13 cellular contexts compared by ENCODE assay signal in the genomic region with DNA sequence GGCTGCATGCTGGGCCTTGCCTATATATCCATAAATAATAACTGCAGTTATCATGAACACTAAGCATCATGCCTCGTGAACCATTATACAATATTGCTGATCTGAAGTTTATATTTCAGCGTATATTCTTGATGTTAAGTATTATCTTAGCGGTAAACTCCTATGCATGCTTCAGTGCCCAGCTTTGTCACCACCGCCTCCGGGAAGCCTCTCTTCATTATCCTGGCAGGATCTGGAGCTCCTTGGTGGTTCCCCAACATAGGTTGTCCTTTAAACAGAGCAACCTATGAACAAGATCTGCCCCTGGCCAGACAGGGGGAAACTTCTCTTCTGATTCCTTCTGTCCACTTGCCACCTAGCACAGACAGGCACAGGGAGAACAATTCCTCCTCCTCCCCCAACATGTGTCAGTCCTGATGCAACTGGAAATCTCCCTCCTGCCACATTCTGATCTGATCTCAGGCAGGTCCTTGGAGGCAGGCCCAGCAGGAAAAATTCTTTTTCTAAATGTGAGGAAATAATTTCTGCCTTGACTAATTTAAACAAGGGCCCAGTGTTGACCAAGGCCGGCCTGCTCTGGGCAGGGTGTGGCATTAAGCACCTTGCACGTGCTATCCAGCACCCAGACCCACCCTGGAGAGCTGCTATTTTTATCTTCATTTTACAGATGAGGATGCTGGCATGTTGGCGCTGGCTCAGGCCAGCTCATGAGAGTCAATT. TPM values are rescaled to one million over a fixed set of nuclear protein-coding genes. Genes with fewer than 3 reads are reported as not detected.
A peak's percentile ranks its signal among the peaks of the same experiment; 100 is the strongest.
DNase-seq lines count a peak whose midpoint lies in the region; ATAC-seq and TF ChIP-seq lines count a peak whose summit lies in the region.
"Had no signal": no experiment of that assay in that cellular context is flagged by ENCODE, and none has a peak within 500 bp of the region (broad histone marks: within the 10 kb centered on the region; RNA-seq: fewer than 3 reads in every experiment).

No MANE protein-coding gene starts in this region.

- no peak overlapping the region for H3K4me3 ChIP-seq in psoas muscle
- no peak overlapping the region for H3K4me3 ChIP-seq in effector memory CD4-positive, alpha-beta T cell (ENCODE audit: insufficient read depth, low read depth, low read length, poor library complexity, severe bottlenecking)
- H3K4me3 ChIP-seq in naive thymus-derived CD4-positive, alpha-beta T cell (ENCODE audit: low read length): no peak overlapping the region
- H3K4me3 ChIP-seq: right lobe of liver had no signal

- no peak overlapping the region for H3K4me3 Mint-ChIP-seq in activated T-helper 1 cell treated with anti-CD3 and anti-CD28 coated beads, Interleukin-12 subunit alpha, Interleukin-12 subunit beta, Interleukin-2, Interleukin-4 antibody, amounts not matched to agents 30 ng/mL and 10 ng/mL and 1 ng/mL, durations not matched to agents 14 hours and 24 hours and 36 hours
- H3K4me3 Mint-ChIP-seq in naive thymus-derived CD4-positive, alpha-beta T cell: no peak overlapping the region
- H3K4me3 Mint-ChIP-seq: activated naive CD4-positive, alpha-beta T cell treated with anti-CD3 and anti-CD28 coated beads for 36 hours had no signal

- H3K4me1 ChIP-seq in psoas muscle: no peaks in the 10 kb centered on the region
- no peaks in the 10 kb centered on the region for H3K4me1 ChIP-seq in effector memory CD4-positive, alpha-beta T cell (ENCODE audit: control insufficient read depth, insufficient read depth, low read length, poor library complexity, severe bottlenecking)
- H3K4me1 ChIP-seq in naive thymus-derived CD4-positive, alpha-beta T cell (ENCODE audit: control insufficient read depth in 2 of 2, insufficient read depth in 2 of 2, low read length in 2 of 2): no peaks in the 10 kb centered on the region
- H3K4me1 ChIP-seq: right lobe of liver had no signal

- in situ Hi-C loops in Caki2 (cut with HindIII; ENCODE audit: low pct_unique_long_range_greater_than_20kb, low sequenced_read_pairs): no loop called here

- no peak for TF ChIP-seq CTCF in psoas muscle (IDR thresholded peaks at IDR 0.05)

- no peaks in the 10 kb centered on the region for H3K36me3 Mint-ChIP-seq in activated T-helper 1 cell treated with anti-CD3 and anti-CD28 coated beads, Interleukin-12 subunit alpha, Interleukin-12 subunit beta, Interleukin-2, Interleukin-4 antibody, amounts not matched to agents 30 ng/mL and 10 ng/mL and 1 ng/mL, durations not matched to agents 14 hours and 24 hours and 36 hours (ENCODE audit: low read depth)
- H3K36me3 Mint-ChIP-seq in naive thymus-derived CD4-positive, alpha-beta T cell: peaks cover 0 to 2% (median 0%) of the 10 kb centered on the region in 5 donors

- intact Hi-C loops in left cardiac atrium (cut with DNase I): no loop called here
- intact Hi-C loops in psoas muscle (cut with DNase I): loop anchor here in 1 of 2 donors (10.0 kb wide), 1 partner anchor 336 kb away; no protein-coding TSS in a partner anchor
- intact Hi-C loops in activated T-helper 1 cell treated with anti-CD3 and anti-CD28 coated beads, Interleukin-12 subunit alpha, Interleukin-12 subunit beta, Interleukin-2, Interleukin-4 antibody, amounts not matched to agents 30 ng/mL and 10 ng/mL and 1 ng/mL, durations not matched to agents 14 hours and 24 hours and 36 hours (cut with micrococcal nuclease): no loop called here
- intact Hi-C loops in naive thymus-derived CD4-positive, alpha-beta T cell (cut with micrococcal nuclease): no loop called here

- ATAC-seq in left cardiac atrium (peak; percentile 20 to 65), psoas muscle (peak in 1 of 4 donors; percentile 46), HG03097 (IDR thresholded peaks at IDR 0.05; ENCODE audit: low FRiP score, unreplicated experiment) (no peak)
- no peak for ATAC-seq in naive thymus-derived CD4-positive, alpha-beta T cell

- H3K27ac ChIP-seq in psoas muscle: peak overlapping the region; percentile 63
- no peak overlapping the region for H3K27ac ChIP-seq in effector memory CD4-positive, alpha-beta T cell (ENCODE audit: insufficient read depth, low read length, poor library complexity, severe bottlenecking)
- H3K27ac ChIP-seq in naive thymus-derived CD4-positive, alpha-beta T cell (ENCODE audit: low read depth, low read length): no peak overlapping the region

- H3K9me3 Mint-ChIP-seq in activated T-helper 1 cell treated with anti-CD3 and anti-CD28 coated beads, Interleukin-12 subunit alpha, Interleukin-12 subunit beta, Interleukin-2, Interleukin-4 antibody, amounts not matched to agents 30 ng/mL and 10 ng/mL and 1 ng/mL, durations not matched to agents 14 hours and 24 hours and 36 hours: no peaks in the 10 kb centered on the region
- H3K9me3 Mint-ChIP-seq in naive thymus-derived CD4-positive, alpha-beta T cell: no peaks in the 10 kb centered on the region
- H3K9me3 Mint-ChIP-seq: activated naive CD4-positive, alpha-beta T cell treated with anti-CD3 and anti-CD28 coated beads for 36 hours had no signal

- CTCF ChIA-PET in naive thymus-derived CD4-positive, alpha-beta T cell (lab: Charles Lee): no interaction called here

- H3K27me3 Mint-ChIP-seq in activated T-helper 1 cell treated with anti-CD3 and anti-CD28 coated beads, Interleukin-12 subunit alpha, Interleukin-12 subunit beta, Interleukin-2, Interleukin-4 antibody, amounts not matched to agents 30 ng/mL and 10 ng/mL and 1 ng/mL, durations not matched to agents 14 hours and 24 hours and 36 hours (ENCODE audit: insufficient read depth): peaks cover 2% of the 10 kb centered on the region
- no peaks in the 10 kb centered on the region for H3K27me3 Mint-ChIP-seq in naive thymus-derived CD4-positive, alpha-beta T cell

- H3K36me3 ChIP-seq in psoas muscle (ENCODE audit: insufficient read depth in 1 of 2, low read depth in 1 of 2): no peaks in the 10 kb centered on the region
- no peaks in the 10 kb centered on the region for H3K36me3 ChIP-seq in effector memory CD4-positive, alpha-beta T cell (ENCODE audit: control insufficient read depth, insufficient read depth, low read length)
- H3K36me3 ChIP-seq in naive thymus-derived CD4-positive, alpha-beta T cell (ENCODE audit: control insufficient read depth in 2 of 3, insufficient read depth in 3 of 3, low read length in 3 of 3): no peaks in the 10 kb centered on the region
- H3K36me3 ChIP-seq: right lobe of liver had no signal

- H3K27ac Mint-ChIP-seq in activated T-helper 1 cell treated with anti-CD3 and anti-CD28 coated beads, Interleukin-12 subunit alpha, Interleukin-12 subunit beta, Interleukin-2, Interleukin-4 antibody, amounts not matched to agents 30 ng/mL and 10 ng/mL and 1 ng/mL, durations not matched to agents 14 hours and 24 hours and 36 hours: no peak overlapping the region
- H3K27ac Mint-ChIP-seq in naive thymus-derived CD4-positive, alpha-beta T cell: no peak overlapping the region
- H3K27ac Mint-ChIP-seq: activated naive CD4-positive, alpha-beta T cell treated with anti-CD3 and anti-CD28 coated beads for 36 hours had no signal

- H3K4me1 Mint-ChIP-seq in activated T-helper 1 cell treated with anti-CD3 and anti-CD28 coated beads, Interleukin-12 subunit alpha, Interleukin-12 subunit beta, Interleukin-2, Interleukin-4 antibody, amounts not matched to agents 30 ng/mL and 10 ng/mL and 1 ng/mL, durations not matched to agents 14 hours and 24 hours and 36 hours (ENCODE audit: low read depth): no peaks in the 10 kb centered on the region
- H3K4me1 Mint-ChIP-seq in naive thymus-derived CD4-positive, alpha-beta T cell: peaks cover 0 to 3% (median 0%) of the 10 kb centered on the region in 7 donors

- POLR2A ChIA-PET in naive thymus-derived CD4-positive, alpha-beta T cell (lab: Charles Lee): no interaction called here

- DNase-seq in Caki2 (ENCODE audit: low read depth): peak; percentile 39
- DNase-seq in astrocyte of the hippocampus (ENCODE audit: low read depth, low spot score): peak; percentile 37
- DNase-seq in left cardiac atrium: no peak
- DNase-seq in psoas muscle: no peak
- no peak for DNase-seq in activated T-helper 1 cell treated with anti-CD3 and anti-CD28 coated beads, Interleukin-12 subunit alpha, Interleukin-12 subunit beta, Interleukin-2, Interleukin-4 antibody, amounts not matched to agents 30 ng/mL and 10 ng/mL and 1 ng/mL, durations not matched to agents 14 hours and 24 hours and 36 hours (ENCODE audit: low spot score)
- no peak for DNase-seq in effector memory CD4-positive, alpha-beta T cell
- no peak for DNase-seq in naive thymus-derived CD4-positive, alpha-beta T cell
- DNase-seq: activated CD4-positive, alpha-beta T cell treated with anti-CD3 and anti-CD28 coated beads for 48 hours; activated naive CD4-positive, alpha-beta T cell treated with anti-CD3 and anti-CD28 coated beads for 36 hours; AML-193; right lobe of liver had no signal

- 79 to 86% (median 81%) methylated on average over 8 of the region's 8 CpGs for WGBS in psoas muscle, 3 donors

- H3K9me3 ChIP-seq in psoas muscle: no peaks in the 10 kb centered on the region
- H3K9me3 ChIP-seq in effector memory CD4-positive, alpha-beta T cell (ENCODE audit: control insufficient read depth, low read length): no peaks in the 10 kb centered on the region
- no peaks in the 10 kb centered on the region for H3K9me3 ChIP-seq in naive thymus-derived CD4-positive, alpha-beta T cell (ENCODE audit: control insufficient read depth in 2 of 3, low read length in 3 of 3)
- H3K9me3 ChIP-seq: right lobe of liver had no signal

- H3K27me3 ChIP-seq in psoas muscle (ENCODE audit: insufficient read depth in 3 of 3, low read length in 2 of 3): no peaks in the 10 kb centered on the region
- no peaks in the 10 kb centered on the region for H3K27me3 ChIP-seq in effector memory CD4-positive, alpha-beta T cell (replicated peaks; ENCODE audit: control insufficient read depth, insufficient read depth, low read length, poor library complexity, severe bottlenecking)
- H3K27me3 ChIP-seq in naive thymus-derived CD4-positive, alpha-beta T cell (ENCODE audit: control insufficient read depth in 2 of 2, insufficient read depth in 2 of 2, low read length in 2 of 2): no peaks in the 10 kb centered on the region
- H3K27me3 ChIP-seq: right lobe of liver had no signal

RNA-seq across cellular contexts. Expression of a gene that starts 22.4 kb away (rescaled TPM):
- 0.71 and 2.3 TPM in 2 replicates for total RNA-seq in Caki2 (2014; rRNA removed; shearing (Covaris generic); ENCODE audit: low replicate concordance)
- total RNA-seq in left cardiac atrium (10 to 100 TPM; 14.2 to 23.4 TPM), psoas muscle (1 to 10 TPM; 3.5 to 7.1 (median 6.3) TPM)
- polyA plus RNA-seq in psoas muscle: 10 to 100 TPM in 1 of 3 donors, 1 to 10 TPM in 2; 6.0 to 10.6 (median 7.4) TPM
- total RNA-seq in activated T-helper 1 cell treated with anti-CD3 and anti-CD28 coated beads, Interleukin-12 subunit alpha, Interleukin-12 subunit beta, Interleukin-2, Interleukin-4 antibody, amounts not matched to agents 30 ng/mL and 10 ng/mL and 1 ng/mL, durations not matched to agents 14 hours and 24 hours and 36 hours: 0.17 TPM in 1 of 2 replicates, not detected in the other
- under 1 TPM in 4 of 5 experiments, not detected in 1; 0.19 to 0.56 (median 0.50) TPM for total RNA-seq in naive thymus-derived CD4-positive, alpha-beta T cell
- not detected for polyA plus RNA-seq in naive thymus-derived CD4-positive, alpha-beta T cell

RNA-seq across cellular contexts. Expression of a gene that starts 34.1 kb away (rescaled TPM):
- total RNA-seq in Caki2 (2014; rRNA removed; shearing (Covaris generic); ENCODE audit: low replicate concordance): 44.6 and 44.8 TPM in 2 replicates
- total RNA-seq in left cardiac atrium (10 to 100 TPM; 17.6 to 34.9 TPM), psoas muscle (10 to 100 TPM; 31.3 to 63.2 (median 46.3) TPM)
- 10 to 100 TPM; 28.5 to 54.4 (median 35.5) TPM for polyA plus RNA-seq in psoas muscle
- total RNA-seq in activated T-helper 1 cell treated with anti-CD3 and anti-CD28 coated beads, Interleukin-12 subunit alpha, Interleukin-12 subunit beta, Interleukin-2, Interleukin-4 antibody, amounts not matched to agents 30 ng/mL and 10 ng/mL and 1 ng/mL, durations not matched to agents 14 hours and 24 hours and 36 hours: 186 and 195 TPM in 2 replicates
- total RNA-seq in naive thymus-derived CD4-positive, alpha-beta T cell: 10 to 100 TPM; 59.8 to 81.8 (median 77.9) TPM
- polyA plus RNA-seq in naive thymus-derived CD4-positive, alpha-beta T cell: 10 to 100 TPM; 21.0 to 42.8 TPM

RNA-seq across cellular contexts. Expression of a gene that starts 39.3 kb away (rescaled TPM):
- not detected in 2 replicates for total RNA-seq in Caki2 (2014; rRNA removed; shearing (Covaris generic); ENCODE audit: low replicate concordance)
- total RNA-seq in left cardiac atrium (not detected), psoas muscle (not detected)
- under 1 TPM in 1 of 3 donors, not detected in 2; 0.03 TPM for polyA plus RNA-seq in psoas muscle
- not detected in 2 replicates for total RNA-seq in activated T-helper 1 cell treated with anti-CD3 and anti-CD28 coated beads, Interleukin-12 subunit alpha, Interleukin-12 subunit beta, Interleukin-2, Interleukin-4 antibody, amounts not matched to agents 30 ng/mL and 10 ng/mL and 1 ng/mL, durations not matched to agents 14 hours and 24 hours and 36 hours
- total RNA-seq in naive thymus-derived CD4-positive, alpha-beta T cell: not detected
- polyA plus RNA-seq in naive thymus-derived CD4-positive, alpha-beta T cell: not detected
- total RNA-seq: activated naive CD4-positive, alpha-beta T cell treated with anti-CD3 and anti-CD28 coated beads for 36 hours; NCI-H460 had no signal

Comparison
In these comparisons a context has a peak if more than half of its experiments do, and no peak if none do; other contexts are left out.
1. DNase-seq: peak in Caki2 (single experiment) and astrocyte of the hippocampus (single experiment); none in left cardiac atrium (single experiment), psoas muscle (0 of 2), activated T-helper 1 cell treated with anti-CD3 and anti-CD28 coated beads, Interleukin-12 subunit alpha, Interleukin-12 subunit beta, Interleukin-2, Interleukin-4 antibody, amounts not matched to agents 30 ng/mL and 10 ng/mL and 1 ng/mL, durations not matched to agents 14 hours and 24 hours and 36 hours (single experiment), effector memory CD4-positive, alpha-beta T cell (0 of 3) and naive thymus-derived CD4-positive, alpha-beta T cell (0 of 9).
2. ATAC-seq: peak in left cardiac atrium (2 of 2); none in HG03097 (single experiment) and naive thymus-derived CD4-positive, alpha-beta T cell (single experiment).